Comparison of ENCODE assay signal across 16 cellular contexts in the genomic region with DNA sequence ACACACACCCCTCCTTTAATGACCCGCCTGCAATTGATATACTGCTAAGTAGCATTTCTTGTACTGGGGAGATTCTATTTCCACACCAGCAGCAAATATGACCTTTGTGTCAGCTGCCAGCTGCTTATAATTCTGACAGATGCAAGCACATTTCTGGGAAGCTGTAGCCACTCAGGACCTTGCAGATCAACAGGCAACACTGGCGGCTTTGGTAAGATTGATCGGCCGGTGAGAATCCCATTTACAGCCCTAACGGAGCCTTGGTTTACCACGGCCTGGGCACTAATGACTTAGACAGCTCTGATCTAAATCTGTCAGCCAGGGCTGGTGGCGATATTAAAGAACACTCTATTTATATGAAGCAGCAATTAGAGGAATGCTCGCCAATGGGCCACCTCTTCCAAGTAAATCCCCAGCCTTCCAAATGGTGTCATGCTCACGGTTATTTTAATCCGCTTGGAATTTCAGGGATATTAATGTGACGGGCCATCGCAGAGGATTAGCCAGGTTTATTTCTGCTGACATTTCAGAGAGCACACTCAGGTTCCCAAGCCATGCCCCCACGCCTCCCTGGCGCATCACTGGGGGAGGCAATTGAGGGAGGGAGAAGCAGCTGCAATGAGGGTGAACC.
DNase-seq lines count a peak whose midpoint lies in the region; ATAC-seq lines count a peak whose summit lies in the region.
"Had no signal": no experiment of that assay in that cellular context is flagged by ENCODE, and none has a peak within 500 bp of the region (broad histone marks: within the 10 kb centered on the region; RNA-seq: fewer than 3 reads in every experiment).

No MANE protein-coding gene starts in this region.

- DNase-seq in HAP-1 (ENCODE audit: low spot score in 2 of 2) (peak; percentile 20 to 37), NCI-H69 (lab: John Stamatoyannopoulos, UW) (peak; percentile 55), Right ventricle myocardium superior (no peak), posterior vena cava (ENCODE audit: low spot score) (peak; percentile 18)
- no peak for DNase-seq in activated CD8-positive, alpha-beta memory T cell treated with anti-CD3 and anti-CD28 coated beads, Interleukin-2, amount 50 U/mL, for 4 hours
- no peak for DNase-seq in T-helper 2 cell treated with Interferon-gamma antibody and Interleukin-4, amounts not matched to agents 5 μg/mL and 100 μg/mL, for 36 hours (ENCODE audit: low spot score)
- DNase-seq: activated CD4-positive, CD25-positive, alpha-beta regulatory T cell treated with anti-CD3 and anti-CD28 coated beads, Interleukin-2, amount 50 U/mL, for 72 hours; activated effector memory CD4-positive, alpha-beta T cell treated with anti-CD3 and anti-CD28 coated beads, Interleukin-2, amount 50 U/mL, for 16 hours; Caco-2; foreskin melanocyte; naive thymus-derived CD4-positive, alpha-beta T cell; NCI-H187 treated with DMSO at 0.1 percent for 48 hours; stimulated activated CD4-positive, alpha-beta T cell treated with anti-CD3 and anti-CD28 coated beads, Interleukin-2, amount 100 ng/mL, for 24 hours had no signal

- in situ Hi-C loops in HAP-1 (cut with MboI; ENCODE audit: low sequenced_read_pairs): no loop called here

- H3K36me3 Mint-ChIP-seq in T-helper 2 cell treated with Interferon-gamma antibody and Interleukin-4, amounts not matched to agents 5 μg/mL and 100 μg/mL, for 36 hours (ENCODE audit: low read depth): no peaks in the 10 kb centered on the region
- H3K36me3 Mint-ChIP-seq: naive thymus-derived CD4-positive, alpha-beta T cell had no signal

- H3K27me3 ChIP-seq in HAP-1 (ENCODE audit: low read depth): 0 out of 2 replicates have a peak, but pooled peaks cover 2% of the 10 kb centered on the region

- ATAC-seq in Right ventricle myocardium superior (ENCODE audit: poor library complexity) (peak; percentile 74), GM21717 (IDR thresholded peaks at IDR 0.05; ENCODE audit: unreplicated experiment) (no peak), HG03378 (IDR thresholded peaks at IDR 0.05; ENCODE audit: unreplicated experiment) (no peak)
- ATAC-seq: naive thymus-derived CD4-positive, alpha-beta T cell had no signal

- H3K9me3 ChIP-seq in HAP-1: no peaks in the 10 kb centered on the region
- H3K9me3 ChIP-seq: Caco-2 had no signal

- intact Hi-C loops in Right ventricle myocardium superior (cut with DNase I) (no loop called here), posterior vena cava (cut with DNase I) (no loop called here)

- no peaks in the 10 kb centered on the region for H3K9me3 Mint-ChIP-seq in T-helper 2 cell treated with Interferon-gamma antibody and Interleukin-4, amounts not matched to agents 5 μg/mL and 100 μg/mL, for 36 hours

- peaks cover 4% of the 10 kb centered on the region for H3K4me1 Mint-ChIP-seq in T-helper 2 cell treated with Interferon-gamma antibody and Interleukin-4, amounts not matched to agents 5 μg/mL and 100 μg/mL, for 36 hours (ENCODE audit: low read depth)

- no peak overlapping the region for H3K27ac Mint-ChIP-seq in T-helper 2 cell treated with Interferon-gamma antibody and Interleukin-4, amounts not matched to agents 5 μg/mL and 100 μg/mL, for 36 hours

- peaks cover 2% of the 10 kb centered on the region; the same call in 1 of the 2 replicates for H3K4me1 ChIP-seq in HAP-1
- H3K4me1 ChIP-seq: Caco-2 had no signal

- peaks cover 11% of the 10 kb centered on the region for H3K27me3 Mint-ChIP-seq in T-helper 2 cell treated with Interferon-gamma antibody and Interleukin-4, amounts not matched to agents 5 μg/mL and 100 μg/mL, for 36 hours (ENCODE audit: low read depth)

- no peaks in the 10 kb centered on the region for H3K36me3 ChIP-seq in HAP-1 (replicated peaks)

- H3K4me3 ChIP-seq in HAP-1: no peak overlapping the region
- H3K4me3 ChIP-seq: lung had no signal

- no peak overlapping the region for H3K4me3 Mint-ChIP-seq in T-helper 2 cell treated with Interferon-gamma antibody and Interleukin-4, amounts not matched to agents 5 μg/mL and 100 μg/mL, for 36 hours
- H3K4me3 Mint-ChIP-seq: naive thymus-derived CD4-positive, alpha-beta T cell had no signal

Comparison
In these comparisons a context has a peak if more than half of its experiments do, and no peak if none do; other contexts are left out.
1. DNase-seq: peak in HAP-1 (2 of 2), NCI-H69 (single experiment) and posterior vena cava (single experiment); none in Right ventricle myocardium superior (single experiment), activated CD8-positive, alpha-beta memory T cell treated with anti-CD3 and anti-CD28 coated beads, Interleukin-2, amount 50 U/mL, for 4 hours (single experiment) and T-helper 2 cell treated with Interferon-gamma antibody and Interleukin-4, amounts not matched to agents 5 μg/mL and 100 μg/mL, for 36 hours (single experiment).